Comparison of ENCODE assay signal across 20 cellular contexts in genomic region chr1:168974117-168974516, GRCh38.
A peak's percentile ranks its signal among the peaks of the same experiment; 100 is the strongest.
DNase-seq lines count a peak whose midpoint lies in the region; ATAC-seq, FAIRE-seq and TF ChIP-seq lines count a peak whose summit lies in the region.
"Had no signal": no experiment of that assay in that cellular context is flagged by ENCODE, and none has a peak within 500 bp of the region (broad histone marks: within the 10 kb centered on the region; RNA-seq: fewer than 3 reads in every experiment).

No MANE protein-coding gene starts in this region.

- no peak overlapping the region for H3K4me2 ChIP-seq in K562 (ENCODE audit: insufficient read depth, low read length)
- H3K4me2 ChIP-seq: BLaER1 had no signal

- POLR2A ChIA-PET in K562 (lab: Yijun Ruan, JAX), result no interaction called here

- DNase-seq in D721Med (ENCODE audit: insufficient read length, low spot score) (no peak), HCEC 1CT (peak; percentile 31), K562 (ENCODE audit: extremely low read depth in 1 of 4, low spot score in 3 of 4) (no peak), epithelial cell of esophagus (ENCODE audit: low read depth) (peak; percentile 54), activated T-cell treated with anti-CD3 and anti-CD28 coated beads for 4 hours (no peak), aorta (no peak)
- DNase-seq: CD4-positive, alpha-beta T cell; DMS 273 treated with DMSO at 0.1 percent for 48 hours; H9; NCI-H1694 treated with DMSO at 0.1 percent for 48 hours; NCI-H2107; NCI-H2227 treated with DMSO at 0.1 percent for 48 hours; NCI-H748 treated with DMSO at 0.1 percent for 48 hours; NK-92 treated with Interleukin-12 subunit alpha and Interleukin-12 subunit beta, amount 100 ng/mL, for 24 hours had no signal

- H2AFZ ChIP-seq in K562 (ENCODE audit: low read depth, low read length), result no peak overlapping the region

- no peak for TF ChIP-seq RAD21 in K562 (CRISPR knock-in tag; conservative IDR thresholded peaks at IDR 0.05 in 1 of 2, IDR thresholded peaks at IDR 0.05 in 1 of 2)

- intact Hi-C loops in K562 (cut with micrococcal nuclease), result no loop called here
- intact Hi-C loops in aorta (cut with DNase I), result no loop called here

- TF ChIP-seq POLR2A in K562 (conservative IDR thresholded peaks at IDR 0.05), result no peak
- no peak for TF ChIP-seq POLR2A in gastroesophageal sphincter (IDR thresholded peaks at IDR 0.05)

- no peak for ATAC-seq in K562
- ATAC-seq in gastroesophageal sphincter, result no peak
- ATAC-seq in HG03135 (IDR thresholded peaks at IDR 0.05; ENCODE audit: unreplicated experiment), result no peak
- ATAC-seq in aorta (ENCODE audit: low FRiP score), result no peak
- ATAC-seq: Panc1 had no signal

- H3K36me3 ChIP-seq in K562 (ENCODE audit: control insufficient read depth, insufficient read depth, low read length) (no peaks in the 10 kb centered on the region), gastroesophageal sphincter (no peaks in the 10 kb centered on the region), aorta (ENCODE audit: control insufficient read depth in 1 of 2, insufficient read depth in 2 of 2, low read length in 1 of 2) (no peaks in the 10 kb centered on the region)
- H3K36me3 ChIP-seq: BLaER1 had no signal

- no peaks in the 10 kb centered on the region for H3K79me2 ChIP-seq in K562 (ENCODE audit: control insufficient read depth, insufficient read depth, low read length)

- H4K20me1 ChIP-seq in K562 (replicated peaks; ENCODE audit: control insufficient read depth, insufficient read depth, low read length), result no peaks in the 10 kb centered on the region
- H4K20me1 ChIP-seq: BLaER1 had no signal

- no peak overlapping the region for H3K9ac ChIP-seq in K562 (ENCODE audit: insufficient read depth in 1 of 2, low read depth in 2 of 2, low read length in 2 of 2)
- H3K9ac ChIP-seq: BLaER1 had no signal

- BruUV-seq in K562 (replicated peaks; lab: Mats Ljungman, UMichigan), result no TSS peak

- TF ChIP-seq CTCF in D721Med (IDR thresholded peaks at IDR 0.05; ENCODE audit: insufficient read depth, missing control alignments) (no peak), K562 (IDR thresholded peaks at IDR 0.05 in 2 of 3, conservative IDR thresholded peaks at IDR 0.05 in 1 of 3; ENCODE audit: insufficient read depth in 2 of 3, low read depth in 1 of 3, low read length in 3 of 3) (no peak), epithelial cell of esophagus (IDR thresholded peaks at IDR 0.05; ENCODE audit: insufficient read depth, low read depth, low read length, missing control alignments) (no peak), gastroesophageal sphincter (IDR thresholded peaks at IDR 0.05) (no peak)

- peak; percentile 85 for FAIRE-seq in D721Med (lab: Jason Lieb, UNC)
- FAIRE-seq in K562 (lab: Jason Lieb, UNC), result no peak
- FAIRE-seq: GM12892 had no signal

- CTCF ChIA-PET in K562 (lab: Yijun Ruan, JAX; ENCODE audit: low intra/inter-chr PET ratio), result no interaction called here

- H3K9me3 ChIP-seq in K562 (replicated peaks; ENCODE audit: control insufficient read depth, insufficient read depth, low read depth, low read length) (no peaks in the 10 kb centered on the region), gastroesophageal sphincter (no peaks in the 10 kb centered on the region), aorta (ENCODE audit: control insufficient read depth, low read length) (no peaks in the 10 kb centered on the region)
- H3K9me3 ChIP-seq: BLaER1 had no signal

- in situ Hi-C loops in K562 (cut with MboI), result no loop called here

- no peak overlapping the region for H3K27ac ChIP-seq in K562 (ENCODE audit: extremely low read depth, low read depth, low read length)
- H3K27ac ChIP-seq in gastroesophageal sphincter, result no peak overlapping the region
- H3K27ac ChIP-seq in aorta (ENCODE audit: low read depth in 1 of 2, low read length in 2 of 2), result no peak overlapping the region
- H3K27ac ChIP-seq: BLaER1, HL-60 had no signal

- no peaks in the 10 kb centered on the region for H3K4me1 ChIP-seq in K562 (replicated peaks in 1 of 2; ENCODE audit: control insufficient read depth in 2 of 2, insufficient read depth in 2 of 2, low read length in 2 of 2)
- H3K4me1 ChIP-seq in gastroesophageal sphincter, result peaks cover 0 to 11% (median 0%) of the 10 kb centered on the region in 3 donors
- H3K4me1 ChIP-seq in aorta (ENCODE audit: control insufficient read depth in 1 of 2, insufficient read depth in 2 of 2, low read length in 2 of 2), result peaks cover 0 to 3% of the 10 kb centered on the region in 2 donors
- H3K4me1 ChIP-seq: BLaER1 had no signal

- WGBS in K562 (ENCODE audit: insufficient coverage, low coverage, missing lambda C conversion rate), result under 1% methylated on average over 5 of the region's 5 CpGs
- WGBS in gastroesophageal sphincter (ENCODE audit: low coverage in 1 of 2), 2 donors, result 62 to 75% methylated on average over 5 of the region's 5 CpGs
- 75 to 86% methylated on average over 5 of the region's 5 CpGs for WGBS in aorta, 2 donors

- H3K9me1 ChIP-seq in K562 (ENCODE audit: control insufficient read depth, insufficient read depth, low read length), result no peaks in the 10 kb centered on the region

- H3K4me3 ChIP-seq in K562 (no peak overlapping the region), epithelial cell of esophagus (ENCODE audit: low read length) (no peak overlapping the region), gastroesophageal sphincter (no peak overlapping the region), aorta (ENCODE audit: low read length in 2 of 2) (no peak overlapping the region)
- H3K4me3 ChIP-seq: BLaER1 had no signal

- H3K27me3 ChIP-seq in K562 (ENCODE audit: control insufficient read depth in 2 of 2, insufficient read depth in 2 of 2, low read length in 2 of 2) (peaks cover 0 to 4% of the 10 kb centered on the region in 2 experiments; a peak in 2 of 5 replicates), gastroesophageal sphincter (no peaks in the 10 kb centered on the region), aorta (ENCODE audit: control insufficient read depth in 1 of 2, insufficient read depth in 2 of 2, low read length in 1 of 2) (no peaks in the 10 kb centered on the region)
- H3K27me3 ChIP-seq: BLaER1 had no signal

- no peak for TF ChIP-seq EP300 in K562 (IDR thresholded peaks at IDR 0.05; ENCODE audit: low read length)
- TF ChIP-seq EP300 in gastroesophageal sphincter (IDR thresholded peaks at IDR 0.05), result no peak

TF ChIP-seq in K562, 482 proteins besides CTCF, POLR2A, EP300 and RAD21:
- TF ChIP-seq MAFF (IDR thresholded peaks at IDR 0.05; ENCODE audit: low read length) (peak; percentile 57), NFE2L1 (tag; IDR thresholded peaks at IDR 0.05; ENCODE audit: borderline replicate concordance, low read depth) (peak; percentile 47; the same call in 1 of the 2 replicates), CBX2 (IDR thresholded peaks at IDR 0.05; ENCODE audit: insufficient read depth, low read length, poor library complexity, severe bottlenecking) (no peak), ZNF140 (CRISPR knock-in tag; IDR thresholded peaks at IDR 0.05) (no peak), MAFK (IDR thresholded peaks at IDR 0.05; ENCODE audit: low read length) (peak; percentile 38; the same call in 1 of the 2 replicates), ZNF316 (IDR thresholded peaks at IDR 0.05) (peak; percentile 63), C11orf30 (IDR thresholded peaks at IDR 0.05; ENCODE audit: low read depth) (peak; percentile 52), EHMT2 (IDR thresholded peaks at IDR 0.05) (no peak), MAFG (tag; conservative IDR thresholded peaks at IDR 0.05) (peak; percentile 63; the same call in 1 of the 2 replicates)
TF ChIP-seq in K562: peak in this region for 6.

Comparison
In these comparisons a context has a peak if more than half of its experiments do, and no peak if none do; other contexts are left out.
1. DNase-seq: peak in HCEC 1CT (single experiment) and epithelial cell of esophagus (single experiment); none in D721Med (single experiment), K562 (0 of 4), activated T-cell treated with anti-CD3 and anti-CD28 coated beads for 4 hours (single experiment) and aorta (0 of 2).